Comparison of ENCODE assay signal across 1 cellular context in the genomic region with DNA sequence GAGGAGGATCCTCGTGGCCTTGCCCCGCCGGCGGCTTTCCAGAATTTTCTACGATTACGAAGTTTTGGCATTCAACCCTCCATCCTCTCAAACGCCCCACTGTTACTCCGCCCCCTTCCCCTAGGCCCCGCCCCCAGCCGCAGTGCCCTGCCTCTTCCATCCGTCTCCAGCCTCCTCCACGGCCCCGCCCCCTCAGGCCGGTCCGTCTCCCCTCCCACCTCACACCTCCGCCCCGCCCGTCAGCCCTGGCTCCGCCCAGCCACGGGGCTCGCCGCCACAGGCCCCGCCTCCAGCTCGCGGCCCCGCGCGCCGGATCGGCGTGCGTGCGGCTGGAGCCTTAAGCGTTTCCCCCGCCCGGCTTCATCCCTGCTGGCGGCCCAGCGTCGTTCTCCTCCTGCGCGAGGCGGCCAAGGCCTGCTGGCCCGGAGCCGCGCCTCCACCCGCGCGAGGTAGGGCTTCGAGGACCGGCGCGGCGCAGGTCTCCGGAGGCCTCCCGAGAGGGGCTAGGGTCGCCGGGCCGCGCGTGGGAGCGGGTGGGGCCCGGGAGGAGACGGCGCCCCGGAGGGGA.
TF ChIP-seq lines count a peak whose summit lies in the region.

A gene with protein sequence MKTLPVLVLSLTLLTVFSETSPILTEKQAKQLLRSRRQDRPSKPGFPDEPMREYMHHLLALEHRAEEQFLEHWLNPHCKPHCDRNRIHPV (minus strand): TSS at position 109 of the 568 bp plus-strand sequence. CDS start 18,110 bp downstream, outside the sequence.
A gene (plus strand): TSS at position 340 of the 568 bp plus-strand sequence. CDS start 645 bp downstream, outside the sequence.

TF ChIP-seq in HepG2, 621 proteins besides CTCF, POLR2A, EP300 and RAD21 (continued from another document and continues in another):
- no peak for TF ChIP-seq IKZF4 (CRISPR knock-in tag; IDR thresholded peaks at IDR 0.05; ENCODE audit: borderline replicate concordance, low read depth, not compliant biosample characterization)
- TF ChIP-seq ETV5 (CRISPR knock-in tag; IDR thresholded peaks at IDR 0.05; ENCODE audit: borderline replicate concordance): no peak
- TF ChIP-seq JUND (CRISPR knock-in tag; IDR thresholded peaks at IDR 0.05): no peak
- TF ChIP-seq, protein P1, sequence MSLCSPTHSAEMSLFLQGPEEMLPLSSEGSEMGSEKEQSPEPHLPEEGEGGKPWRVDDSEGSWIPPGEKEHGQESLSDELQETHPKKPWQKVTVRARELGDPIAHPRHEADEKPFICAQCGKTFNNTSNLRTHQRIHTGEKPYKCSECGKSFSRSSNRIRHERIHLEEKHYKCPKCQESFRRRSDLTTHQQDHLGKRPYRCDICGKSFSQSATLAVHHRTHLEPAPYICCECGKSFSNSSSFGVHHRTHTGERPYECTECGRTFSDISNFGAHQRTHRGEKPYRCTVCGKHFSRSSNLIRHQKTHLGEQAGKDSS (CRISPR knock-in tag; IDR thresholded peaks at IDR 0.05; ENCODE audit: borderline replicate concordance, low read depth): no peak; the same call in 1 of the 2 replicates
- TF ChIP-seq ZFYVE20 (CRISPR knock-in tag; IDR thresholded peaks at IDR 0.05; ENCODE audit: borderline replicate concordance, low read depth): 0 out of 2 replicates have a peak, but pooled peaks have one; percentile 85
- TF ChIP-seq FOXC1 (CRISPR knock-in tag; IDR thresholded peaks at IDR 0.05; ENCODE audit: borderline replicate concordance): 0 out of 2 replicates have a peak, but pooled peaks have one; percentile 53
- TF ChIP-seq MAFF (IDR thresholded peaks at IDR 0.05; ENCODE audit: low read depth, low read length): no peak
- 0 out of 2 replicates have a peak, but pooled peaks have one; percentile 20 for TF ChIP-seq ZFP36L1 (CRISPR knock-in tag; IDR thresholded peaks at IDR 0.05)
- no peak for TF ChIP-seq MZF1 (CRISPR knock-in tag; IDR thresholded peaks at IDR 0.05; ENCODE audit: borderline replicate concordance)
- no peak for TF ChIP-seq AKAP8 (CRISPR knock-in tag; IDR thresholded peaks at IDR 0.05)
- no peak for TF ChIP-seq HMGA1 (CRISPR knock-in tag; conservative IDR thresholded peaks at IDR 0.05)
- TF ChIP-seq ZNF775 (CRISPR knock-in tag; IDR thresholded peaks at IDR 0.05; ENCODE audit: borderline replicate concordance): no peak
- TF ChIP-seq FOXK2 (IDR thresholded peaks at IDR 0.05): no peak
- no peak for TF ChIP-seq ZSCAN12 (CRISPR knock-in tag; IDR thresholded peaks at IDR 0.05)
- TF ChIP-seq, protein P2, sequence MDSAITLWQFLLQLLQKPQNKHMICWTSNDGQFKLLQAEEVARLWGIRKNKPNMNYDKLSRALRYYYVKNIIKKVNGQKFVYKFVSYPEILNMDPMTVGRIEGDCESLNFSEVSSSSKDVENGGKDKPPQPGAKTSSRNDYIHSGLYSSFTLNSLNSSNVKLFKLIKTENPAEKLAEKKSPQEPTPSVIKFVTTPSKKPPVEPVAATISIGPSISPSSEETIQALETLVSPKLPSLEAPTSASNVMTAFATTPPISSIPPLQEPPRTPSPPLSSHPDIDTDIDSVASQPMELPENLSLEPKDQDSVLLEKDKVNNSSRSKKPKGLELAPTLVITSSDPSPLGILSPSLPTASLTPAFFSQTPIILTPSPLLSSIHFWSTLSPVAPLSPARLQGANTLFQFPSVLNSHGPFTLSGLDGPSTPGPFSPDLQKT (CRISPR knock-in tag; IDR thresholded peaks at IDR 0.05; ENCODE audit: borderline replicate concordance): no peak
- TF ChIP-seq ZNF501 (CRISPR knock-in tag; IDR thresholded peaks at IDR 0.05): no peak
- TF ChIP-seq, protein P3, sequence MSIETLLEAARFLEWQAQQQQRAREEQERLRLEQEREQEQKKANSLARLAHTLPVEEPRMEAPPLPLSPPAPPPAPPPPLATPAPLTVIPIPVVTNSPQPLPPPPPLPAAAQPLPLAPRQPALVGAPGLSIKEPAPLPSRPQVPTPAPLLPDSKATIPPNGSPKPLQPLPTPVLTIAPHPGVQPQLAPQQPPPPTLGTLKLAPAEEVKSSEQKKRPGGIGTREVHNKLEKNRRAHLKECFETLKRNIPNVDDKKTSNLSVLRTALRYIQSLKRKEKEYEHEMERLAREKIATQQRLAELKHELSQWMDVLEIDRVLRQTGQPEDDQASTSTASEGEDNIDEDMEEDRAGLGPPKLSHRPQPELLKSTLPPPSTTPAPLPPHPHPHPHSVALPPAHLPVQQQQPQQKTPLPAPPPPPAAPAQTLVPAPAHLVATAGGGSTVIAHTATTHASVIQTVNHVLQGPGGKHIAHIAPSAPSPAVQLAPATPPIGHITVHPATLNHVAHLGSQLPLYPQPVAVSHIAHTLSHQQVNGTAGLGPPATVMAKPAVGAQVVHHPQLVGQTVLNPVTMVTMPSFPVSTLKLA (IDR thresholded peaks at IDR 0.05): no peak
- TF ChIP-seq RARG (CRISPR knock-in tag; IDR thresholded peaks at IDR 0.05; ENCODE audit: low read depth): no peak
- TF ChIP-seq ASH2L (IDR thresholded peaks at IDR 0.05; ENCODE audit: insufficient read length, low read depth, low read length): peak; percentile 76
- no peak for TF ChIP-seq SYNCRIP (IDR thresholded peaks at IDR 0.05; ENCODE audit: insufficient read depth, low read depth, low read length)
- TF ChIP-seq, protein P4, sequence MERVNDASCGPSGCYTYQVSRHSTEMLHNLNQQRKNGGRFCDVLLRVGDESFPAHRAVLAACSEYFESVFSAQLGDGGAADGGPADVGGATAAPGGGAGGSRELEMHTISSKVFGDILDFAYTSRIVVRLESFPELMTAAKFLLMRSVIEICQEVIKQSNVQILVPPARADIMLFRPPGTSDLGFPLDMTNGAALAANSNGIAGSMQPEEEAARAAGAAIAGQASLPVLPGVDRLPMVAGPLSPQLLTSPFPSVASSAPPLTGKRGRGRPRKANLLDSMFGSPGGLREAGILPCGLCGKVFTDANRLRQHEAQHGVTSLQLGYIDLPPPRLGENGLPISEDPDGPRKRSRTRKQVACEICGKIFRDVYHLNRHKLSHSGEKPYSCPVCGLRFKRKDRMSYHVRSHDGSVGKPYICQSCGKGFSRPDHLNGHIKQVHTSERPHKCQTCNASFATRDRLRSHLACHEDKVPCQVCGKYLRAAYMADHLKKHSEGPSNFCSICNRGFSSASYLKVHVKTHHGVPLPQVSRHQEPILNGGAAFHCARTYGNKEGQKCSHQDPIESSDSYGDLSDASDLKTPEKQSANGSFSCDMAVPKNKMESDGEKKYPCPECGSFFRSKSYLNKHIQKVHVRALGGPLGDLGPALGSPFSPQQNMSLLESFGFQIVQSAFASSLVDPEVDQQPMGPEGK (CRISPR knock-in tag; IDR thresholded peaks at IDR 0.05): no peak; the same call in 1 of the 2 replicates
- 0 out of 2 replicates have a peak, but pooled peaks have one; percentile 5 for TF ChIP-seq KAT8 (CRISPR knock-in tag; IDR thresholded peaks at IDR 0.05)
- no peak for TF ChIP-seq ARNT (IDR thresholded peaks at IDR 0.05)
- TF ChIP-seq TOE1 (CRISPR knock-in tag; IDR thresholded peaks at IDR 0.05): no peak
- TF ChIP-seq, protein P5, sequence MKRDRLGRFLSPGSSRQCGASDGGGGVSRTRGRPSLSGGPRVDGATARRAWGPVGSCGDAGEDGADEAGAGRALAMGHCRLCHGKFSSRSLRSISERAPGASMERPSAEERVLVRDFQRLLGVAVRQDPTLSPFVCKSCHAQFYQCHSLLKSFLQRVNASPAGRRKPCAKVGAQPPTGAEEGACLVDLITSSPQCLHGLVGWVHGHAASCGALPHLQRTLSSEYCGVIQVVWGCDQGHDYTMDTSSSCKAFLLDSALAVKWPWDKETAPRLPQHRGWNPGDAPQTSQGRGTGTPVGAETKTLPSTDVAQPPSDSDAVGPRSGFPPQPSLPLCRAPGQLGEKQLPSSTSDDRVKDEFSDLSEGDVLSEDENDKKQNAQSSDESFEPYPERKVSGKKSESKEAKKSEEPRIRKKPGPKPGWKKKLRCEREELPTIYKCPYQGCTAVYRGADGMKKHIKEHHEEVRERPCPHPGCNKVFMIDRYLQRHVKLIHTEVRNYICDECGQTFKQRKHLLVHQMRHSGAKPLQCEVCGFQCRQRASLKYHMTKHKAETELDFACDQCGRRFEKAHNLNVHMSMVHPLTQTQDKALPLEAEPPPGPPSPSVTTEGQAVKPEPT (CRISPR knock-in tag; IDR thresholded peaks at IDR 0.05; ENCODE audit: low read depth): no peak
- TF ChIP-seq ZFP82 (CRISPR knock-in tag; IDR thresholded peaks at IDR 0.05; ENCODE audit: borderline replicate concordance): peak; percentile 80; the same call in 1 of the 2 replicates
- TF ChIP-seq CENPT (CRISPR knock-in tag; IDR thresholded peaks at IDR 0.05; ENCODE audit: low read depth): peak; percentile 93
- TF ChIP-seq CAMTA2 (CRISPR knock-in tag; IDR thresholded peaks at IDR 0.05; ENCODE audit: borderline replicate concordance): no peak
- no peak for TF ChIP-seq ZNF879 (CRISPR knock-in tag; IDR thresholded peaks at IDR 0.05)
- no peak; the same call in 1 of the 2 replicates for TF ChIP-seq ZFAT (CRISPR knock-in tag; conservative IDR thresholded peaks at IDR 0.05)
- no peak for TF ChIP-seq ZSCAN9 (CRISPR knock-in tag; IDR thresholded peaks at IDR 0.05; ENCODE audit: borderline replicate concordance)
- TF ChIP-seq HNRNPK (IDR thresholded peaks at IDR 0.05; ENCODE audit: low read depth, low read length, poor library complexity, severe bottlenecking): peak; percentile 26
- no peak for TF ChIP-seq CHD4 (IDR thresholded peaks at IDR 0.05; ENCODE audit: borderline replicate concordance, low read length)
- TF ChIP-seq, protein P6, sequence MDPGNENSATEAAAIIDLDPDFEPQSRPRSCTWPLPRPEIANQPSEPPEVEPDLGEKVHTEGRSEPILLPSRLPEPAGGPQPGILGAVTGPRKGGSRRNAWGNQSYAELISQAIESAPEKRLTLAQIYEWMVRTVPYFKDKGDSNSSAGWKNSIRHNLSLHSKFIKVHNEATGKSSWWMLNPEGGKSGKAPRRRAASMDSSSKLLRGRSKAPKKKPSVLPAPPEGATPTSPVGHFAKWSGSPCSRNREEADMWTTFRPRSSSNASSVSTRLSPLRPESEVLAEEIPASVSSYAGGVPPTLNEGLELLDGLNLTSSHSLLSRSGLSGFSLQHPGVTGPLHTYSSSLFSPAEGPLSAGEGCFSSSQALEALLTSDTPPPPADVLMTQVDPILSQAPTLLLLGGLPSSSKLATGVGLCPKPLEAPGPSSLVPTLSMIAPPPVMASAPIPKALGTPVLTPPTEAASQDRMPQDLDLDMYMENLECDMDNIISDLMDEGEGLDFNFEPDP (CRISPR knock-in tag; conservative IDR thresholded peaks at IDR 0.05): no peak
- peak; percentile 75 for TF ChIP-seq RBFOX2 (IDR thresholded peaks at IDR 0.05; ENCODE audit: low read depth, low read length)
- no peak for TF ChIP-seq BCL6 (CRISPR knock-in tag; IDR thresholded peaks at IDR 0.05)
- no peak for TF ChIP-seq ZNF136 (CRISPR knock-in tag; IDR thresholded peaks at IDR 0.05; ENCODE audit: low read depth)
- peak; percentile 40; the same call in 1 of the 2 replicates for TF ChIP-seq ZNF768 (CRISPR knock-in tag; IDR thresholded peaks at IDR 0.05)
- peak; percentile 65; the same call in 1 of the 2 replicates for TF ChIP-seq YEATS4 (CRISPR knock-in tag; IDR thresholded peaks at IDR 0.05; ENCODE audit: borderline replicate concordance)
- TF ChIP-seq ZNF564 (CRISPR knock-in tag; IDR thresholded peaks at IDR 0.05): no peak
- TF ChIP-seq ZNF747 (CRISPR knock-in tag; IDR thresholded peaks at IDR 0.05; ENCODE audit: borderline replicate concordance): no peak
- peak; percentile 61 for TF ChIP-seq TBX2 (CRISPR knock-in tag; IDR thresholded peaks at IDR 0.05; ENCODE audit: borderline replicate concordance)
- TF ChIP-seq SMAD1 (CRISPR knock-in tag; IDR thresholded peaks at IDR 0.05; ENCODE audit: borderline replicate concordance, low read depth): peak; percentile 45; the same call in 1 of the 2 replicates
- no peak for TF ChIP-seq TBL1XR1 (IDR thresholded peaks at IDR 0.05; ENCODE audit: borderline replicate concordance, low read length, partially characterized antibody)
- no peak for TF ChIP-seq PAWR (CRISPR knock-in tag; IDR thresholded peaks at IDR 0.05; ENCODE audit: borderline replicate concordance)
- TF ChIP-seq, protein P7, sequence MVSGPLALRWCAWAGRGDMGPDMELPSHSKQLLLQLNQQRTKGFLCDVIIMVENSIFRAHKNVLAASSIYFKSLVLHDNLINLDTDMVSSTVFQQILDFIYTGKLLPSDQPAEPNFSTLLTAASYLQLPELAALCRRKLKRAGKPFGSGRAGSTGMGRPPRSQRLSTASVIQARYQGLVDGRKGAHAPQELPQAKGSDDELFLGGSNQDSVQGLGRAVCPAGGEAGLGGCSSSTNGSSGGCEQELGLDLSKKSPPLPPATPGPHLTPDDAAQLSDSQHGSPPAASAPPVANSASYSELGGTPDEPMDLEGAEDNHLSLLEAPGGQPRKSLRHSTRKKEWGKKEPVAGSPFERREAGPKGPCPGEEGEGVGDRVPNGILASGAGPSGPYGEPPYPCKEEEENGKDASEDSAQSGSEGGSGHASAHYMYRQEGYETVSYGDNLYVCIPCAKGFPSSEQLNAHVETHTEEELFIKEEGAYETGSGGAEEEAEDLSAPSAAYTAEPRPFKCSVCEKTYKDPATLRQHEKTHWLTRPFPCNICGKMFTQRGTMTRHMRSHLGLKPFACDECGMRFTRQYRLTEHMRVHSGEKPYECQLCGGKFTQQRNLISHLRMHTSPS (CRISPR knock-in tag; IDR thresholded peaks at IDR 0.05; ENCODE audit: low read depth): no peak; the same call in 1 of the 2 replicates
- no peak for TF ChIP-seq ZNF549 (CRISPR knock-in tag; IDR thresholded peaks at IDR 0.05)
- TF ChIP-seq NCOR1 (IDR thresholded peaks at IDR 0.05; ENCODE audit: borderline replicate concordance, low read length): no peak
- no peak for TF ChIP-seq RBAK (CRISPR knock-in tag; IDR thresholded peaks at IDR 0.05)
- TF ChIP-seq, protein P8, sequence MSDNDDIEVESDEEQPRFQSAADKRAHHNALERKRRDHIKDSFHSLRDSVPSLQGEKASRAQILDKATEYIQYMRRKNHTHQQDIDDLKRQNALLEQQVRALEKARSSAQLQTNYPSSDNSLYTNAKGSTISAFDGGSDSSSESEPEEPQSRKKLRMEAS (IDR thresholded peaks at IDR 0.05): peak; percentile 89
- TF ChIP-seq ZNF607 (CRISPR knock-in tag; IDR thresholded peaks at IDR 0.05; ENCODE audit: borderline replicate concordance): no peak; the same call in 1 of the 2 replicates
- no peak for TF ChIP-seq ZNF44 (CRISPR knock-in tag; IDR thresholded peaks at IDR 0.05)
- TF ChIP-seq ZNF333 (CRISPR knock-in tag; IDR thresholded peaks at IDR 0.05; ENCODE audit: borderline replicate concordance): no peak; the same call in 1 of the 2 replicates
- no peak for TF ChIP-seq FOXJ3 (CRISPR knock-in tag; IDR thresholded peaks at IDR 0.05; ENCODE audit: borderline replicate concordance)
- TF ChIP-seq, protein P9, sequence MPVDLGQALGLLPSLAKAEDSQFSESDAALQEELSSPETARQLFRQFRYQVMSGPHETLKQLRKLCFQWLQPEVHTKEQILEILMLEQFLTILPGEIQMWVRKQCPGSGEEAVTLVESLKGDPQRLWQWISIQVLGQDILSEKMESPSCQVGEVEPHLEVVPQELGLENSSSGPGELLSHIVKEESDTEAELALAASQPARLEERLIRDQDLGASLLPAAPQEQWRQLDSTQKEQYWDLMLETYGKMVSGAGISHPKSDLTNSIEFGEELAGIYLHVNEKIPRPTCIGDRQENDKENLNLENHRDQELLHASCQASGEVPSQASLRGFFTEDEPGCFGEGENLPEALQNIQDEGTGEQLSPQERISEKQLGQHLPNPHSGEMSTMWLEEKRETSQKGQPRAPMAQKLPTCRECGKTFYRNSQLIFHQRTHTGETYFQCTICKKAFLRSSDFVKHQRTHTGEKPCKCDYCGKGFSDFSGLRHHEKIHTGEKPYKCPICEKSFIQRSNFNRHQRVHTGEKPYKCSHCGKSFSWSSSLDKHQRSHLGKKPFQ (CRISPR knock-in tag; IDR thresholded peaks at IDR 0.05; ENCODE audit: insufficient replicate concordance): no peak
- no peak for TF ChIP-seq IRF2 (CRISPR knock-in tag; IDR thresholded peaks at IDR 0.05)
- no peak for TF ChIP-seq SMARCE1 (IDR thresholded peaks at IDR 0.05; ENCODE audit: borderline replicate concordance)
- no peak for TF ChIP-seq PHF5A (CRISPR knock-in tag; IDR thresholded peaks at IDR 0.05; ENCODE audit: low read depth, unreplicated experiment)
